ENCODE assay signal across 1 cellular context in the genomic region with DNA sequence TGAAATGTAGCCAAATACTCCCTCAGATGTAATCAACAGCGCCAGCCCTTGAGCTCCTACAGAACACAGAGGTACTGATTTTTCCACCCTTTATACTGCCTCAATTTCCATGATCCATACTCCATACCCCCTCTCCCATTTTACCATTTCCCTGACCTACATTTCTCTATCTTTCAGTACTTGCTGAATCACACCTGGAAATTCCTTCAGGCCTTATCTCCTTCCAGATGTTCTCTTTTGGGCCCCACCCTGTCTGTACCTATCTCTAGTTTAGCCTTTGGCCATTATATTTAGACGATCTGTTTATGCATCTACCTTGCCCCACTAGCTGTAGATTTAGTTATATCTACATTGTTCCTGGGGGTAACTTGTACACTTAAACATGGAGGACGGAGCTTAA.
TF ChIP-seq lines count a peak whose summit lies in the region.

No MANE protein-coding gene starts in this region.

TF ChIP-seq in K562, 482 proteins besides CTCF, POLR2A, EP300 and RAD21 (continued from another document and continues in another):
- TF ChIP-seq PRPF4 (IDR thresholded peaks at IDR 0.05; ENCODE audit: insufficient read depth, low read depth, low read length, poor library complexity, severe bottlenecking) (no peak), MEIS2 (IDR thresholded peaks at IDR 0.05; ENCODE audit: partially characterized antibody) (no peak), BDP1 (IDR thresholded peaks at IDR 0.05; ENCODE audit: insufficient read depth, insufficient read length) (no peak), ZNF695 (CRISPR knock-in tag; IDR thresholded peaks at IDR 0.05) (no peak), RFX5 (IDR thresholded peaks at IDR 0.05; ENCODE audit: low read depth, low read length) (no peak), EZH2 (IDR thresholded peaks at IDR 0.05; ENCODE audit: borderline replicate concordance, low read depth, low read length) (no peak), ZNF717 (CRISPR knock-in tag; IDR thresholded peaks at IDR 0.05) (no peak), CEBPG (CRISPR knock-in tag; IDR thresholded peaks at IDR 0.05) (no peak), CEBPG (tag; conservative IDR thresholded peaks at IDR 0.05 in 1 of 2, IDR thresholded peaks at IDR 0.05 in 1 of 2) (no peak), NONO (IDR thresholded peaks at IDR 0.05; ENCODE audit: low read depth in 2 of 2, low read length in 1 of 2) (no peak), CBFB (CRISPR knock-in tag; IDR thresholded peaks at IDR 0.05) (no peak), ZNF146 (CRISPR knock-in tag; IDR thresholded peaks at IDR 0.05; ENCODE audit: unreplicated experiment) (no peak), ZBTB8A (IDR thresholded peaks at IDR 0.05; ENCODE audit: partially characterized antibody) (no peak), ZNF184 (CRISPR knock-in tag; IDR thresholded peaks at IDR 0.05) (no peak), HDAC1 (IDR thresholded peaks at IDR 0.05) (0 out of 4 replicates have a peak, but pooled peaks of 1 of the 2 experiments have one; percentile 31), NR3C1 (CRISPR knock-in tag; IDR thresholded peaks at IDR 0.05) (no peak), ZFP30 (CRISPR knock-in tag; IDR thresholded peaks at IDR 0.05; ENCODE audit: borderline replicate concordance) (no peak), ZNF445 (CRISPR knock-in tag; IDR thresholded peaks at IDR 0.05; ENCODE audit: low read depth) (no peak), SMARCA4 (IDR thresholded peaks at IDR 0.05) (peak; percentile 84), ZNF347 (CRISPR knock-in tag; IDR thresholded peaks at IDR 0.05; ENCODE audit: low read depth) (no peak), ZNF780A (CRISPR knock-in tag; IDR thresholded peaks at IDR 0.05) (no peak), ETV6 (IDR thresholded peaks at IDR 0.05; ENCODE audit: borderline replicate concordance in 1 of 2, low read depth in 2 of 2, low read length in 1 of 2) (no peak), ETV6 (CRISPR knock-in tag; IDR thresholded peaks at IDR 0.05; ENCODE audit: borderline replicate concordance) (no peak), TGIF2 (CRISPR knock-in tag; IDR thresholded peaks at IDR 0.05) (no peak), TEAD1 (CRISPR knock-in tag; IDR thresholded peaks at IDR 0.05) (no peak), ZNF766 (CRISPR knock-in tag; conservative IDR thresholded peaks at IDR 0.05) (no peak), KAT2B (IDR thresholded peaks at IDR 0.05; ENCODE audit: low read depth, low read length) (no peak), SOX6 (IDR thresholded peaks at IDR 0.05) (peak; percentile 71), MYBL2 (IDR thresholded peaks at IDR 0.05; ENCODE audit: low read depth) (no peak), MYBL2 (CRISPR knock-in tag; IDR thresholded peaks at IDR 0.05; ENCODE audit: borderline replicate concordance) (no peak), KAT8 (IDR thresholded peaks at IDR 0.05; ENCODE audit: low read depth) (no peak), PHF8 (IDR thresholded peaks at IDR 0.05; ENCODE audit: borderline replicate concordance, low read length) (no peak), PHF21A (IDR thresholded peaks at IDR 0.05; ENCODE audit: borderline replicate concordance, low read depth) (no peak), ZEB2 (IDR thresholded peaks at IDR 0.05) (peak; percentile 98), ZNF217 (CRISPR knock-in tag; IDR thresholded peaks at IDR 0.05) (no peak), SRSF9 (IDR thresholded peaks at IDR 0.05; ENCODE audit: borderline replicate concordance, low read depth, low read length) (no peak), ZBTB1 (CRISPR knock-in tag; IDR thresholded peaks at IDR 0.05; ENCODE audit: borderline replicate concordance, low read depth) (no peak), HDAC8 (tag; IDR thresholded peaks at IDR 0.05) (no peak), RBM14 (IDR thresholded peaks at IDR 0.05; ENCODE audit: borderline replicate concordance, insufficient read depth, low read depth, low read length) (no peak), SNIP1 (IDR thresholded peaks at IDR 0.05; ENCODE audit: low read depth) (no peak)
- TF ChIP-seq, protein P1, sequence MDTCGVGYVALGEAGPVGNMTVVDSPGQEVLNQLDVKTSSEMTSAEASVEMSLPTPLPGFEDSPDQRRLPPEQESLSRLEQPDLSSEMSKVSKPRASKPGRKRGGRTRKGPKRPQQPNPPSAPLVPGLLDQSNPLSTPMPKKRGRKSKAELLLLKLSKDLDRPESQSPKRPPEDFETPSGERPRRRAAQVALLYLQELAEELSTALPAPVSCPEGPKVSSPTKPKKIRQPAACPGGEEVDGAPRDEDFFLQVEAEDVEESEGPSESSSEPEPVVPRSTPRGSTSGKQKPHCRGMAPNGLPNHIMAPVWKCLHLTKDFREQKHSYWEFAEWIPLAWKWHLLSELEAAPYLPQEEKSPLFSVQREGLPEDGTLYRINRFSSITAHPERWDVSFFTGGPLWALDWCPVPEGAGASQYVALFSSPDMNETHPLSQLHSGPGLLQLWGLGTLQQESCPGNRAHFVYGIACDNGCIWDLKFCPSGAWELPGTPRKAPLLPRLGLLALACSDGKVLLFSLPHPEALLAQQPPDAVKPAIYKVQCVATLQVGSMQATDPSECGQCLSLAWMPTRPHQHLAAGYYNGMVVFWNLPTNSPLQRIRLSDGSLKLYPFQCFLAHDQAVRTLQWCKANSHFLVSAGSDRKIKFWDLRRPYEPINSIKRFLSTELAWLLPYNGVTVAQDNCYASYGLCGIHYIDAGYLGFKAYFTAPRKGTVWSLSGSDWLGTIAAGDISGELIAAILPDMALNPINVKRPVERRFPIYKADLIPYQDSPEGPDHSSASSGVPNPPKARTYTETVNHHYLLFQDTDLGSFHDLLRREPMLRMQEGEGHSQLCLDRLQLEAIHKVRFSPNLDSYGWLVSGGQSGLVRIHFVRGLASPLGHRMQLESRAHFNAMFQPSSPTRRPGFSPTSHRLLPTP (IDR thresholded peaks at IDR 0.05; ENCODE audit: borderline replicate concordance, extremely low read depth, insufficient read length) = no peak
- TF ChIP-seq, protein P2, sequence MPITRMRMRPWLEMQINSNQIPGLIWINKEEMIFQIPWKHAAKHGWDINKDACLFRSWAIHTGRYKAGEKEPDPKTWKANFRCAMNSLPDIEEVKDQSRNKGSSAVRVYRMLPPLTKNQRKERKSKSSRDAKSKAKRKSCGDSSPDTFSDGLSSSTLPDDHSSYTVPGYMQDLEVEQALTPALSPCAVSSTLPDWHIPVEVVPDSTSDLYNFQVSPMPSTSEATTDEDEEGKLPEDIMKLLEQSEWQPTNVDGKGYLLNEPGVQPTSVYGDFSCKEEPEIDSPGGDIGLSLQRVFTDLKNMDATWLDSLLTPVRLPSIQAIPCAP (CRISPR knock-in tag; IDR thresholded peaks at IDR 0.05; ENCODE audit: borderline replicate concordance) = no peak
- TF ChIP-seq, protein P3, sequence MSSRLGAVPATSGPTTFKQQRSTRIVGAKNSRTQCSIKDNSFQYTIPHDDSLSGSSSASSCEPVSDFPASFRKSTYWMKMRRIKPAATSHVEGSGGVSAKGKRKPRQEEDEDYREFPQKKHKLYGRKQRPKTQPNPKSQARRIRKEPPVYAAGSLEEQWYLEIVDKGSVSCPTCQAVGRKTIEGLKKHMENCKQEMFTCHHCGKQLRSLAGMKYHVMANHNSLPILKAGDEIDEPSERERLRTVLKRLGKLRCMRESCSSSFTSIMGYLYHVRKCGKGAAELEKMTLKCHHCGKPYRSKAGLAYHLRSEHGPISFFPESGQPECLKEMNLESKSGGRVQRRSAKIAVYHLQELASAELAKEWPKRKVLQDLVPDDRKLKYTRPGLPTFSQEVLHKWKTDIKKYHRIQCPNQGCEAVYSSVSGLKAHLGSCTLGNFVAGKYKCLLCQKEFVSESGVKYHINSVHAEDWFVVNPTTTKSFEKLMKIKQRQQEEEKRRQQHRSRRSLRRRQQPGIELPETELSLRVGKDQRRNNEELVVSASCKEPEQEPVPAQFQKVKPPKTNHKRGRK (tag; IDR thresholded peaks at IDR 0.05) = no peak
- TF ChIP-seq, protein P4, sequence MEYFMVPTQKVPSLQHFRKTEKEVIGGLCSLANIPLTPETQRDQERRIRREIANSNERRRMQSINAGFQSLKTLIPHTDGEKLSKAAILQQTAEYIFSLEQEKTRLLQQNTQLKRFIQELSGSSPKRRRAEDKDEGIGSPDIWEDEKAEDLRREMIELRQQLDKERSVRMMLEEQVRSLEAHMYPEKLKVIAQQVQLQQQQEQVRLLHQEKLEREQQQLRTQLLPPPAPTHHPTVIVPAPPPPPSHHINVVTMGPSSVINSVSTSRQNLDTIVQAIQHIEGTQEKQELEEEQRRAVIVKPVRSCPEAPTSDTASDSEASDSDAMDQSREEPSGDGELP (CRISPR knock-in tag; IDR thresholded peaks at IDR 0.05; ENCODE audit: borderline replicate concordance) = no peak
- TF ChIP-seq, protein P5, sequence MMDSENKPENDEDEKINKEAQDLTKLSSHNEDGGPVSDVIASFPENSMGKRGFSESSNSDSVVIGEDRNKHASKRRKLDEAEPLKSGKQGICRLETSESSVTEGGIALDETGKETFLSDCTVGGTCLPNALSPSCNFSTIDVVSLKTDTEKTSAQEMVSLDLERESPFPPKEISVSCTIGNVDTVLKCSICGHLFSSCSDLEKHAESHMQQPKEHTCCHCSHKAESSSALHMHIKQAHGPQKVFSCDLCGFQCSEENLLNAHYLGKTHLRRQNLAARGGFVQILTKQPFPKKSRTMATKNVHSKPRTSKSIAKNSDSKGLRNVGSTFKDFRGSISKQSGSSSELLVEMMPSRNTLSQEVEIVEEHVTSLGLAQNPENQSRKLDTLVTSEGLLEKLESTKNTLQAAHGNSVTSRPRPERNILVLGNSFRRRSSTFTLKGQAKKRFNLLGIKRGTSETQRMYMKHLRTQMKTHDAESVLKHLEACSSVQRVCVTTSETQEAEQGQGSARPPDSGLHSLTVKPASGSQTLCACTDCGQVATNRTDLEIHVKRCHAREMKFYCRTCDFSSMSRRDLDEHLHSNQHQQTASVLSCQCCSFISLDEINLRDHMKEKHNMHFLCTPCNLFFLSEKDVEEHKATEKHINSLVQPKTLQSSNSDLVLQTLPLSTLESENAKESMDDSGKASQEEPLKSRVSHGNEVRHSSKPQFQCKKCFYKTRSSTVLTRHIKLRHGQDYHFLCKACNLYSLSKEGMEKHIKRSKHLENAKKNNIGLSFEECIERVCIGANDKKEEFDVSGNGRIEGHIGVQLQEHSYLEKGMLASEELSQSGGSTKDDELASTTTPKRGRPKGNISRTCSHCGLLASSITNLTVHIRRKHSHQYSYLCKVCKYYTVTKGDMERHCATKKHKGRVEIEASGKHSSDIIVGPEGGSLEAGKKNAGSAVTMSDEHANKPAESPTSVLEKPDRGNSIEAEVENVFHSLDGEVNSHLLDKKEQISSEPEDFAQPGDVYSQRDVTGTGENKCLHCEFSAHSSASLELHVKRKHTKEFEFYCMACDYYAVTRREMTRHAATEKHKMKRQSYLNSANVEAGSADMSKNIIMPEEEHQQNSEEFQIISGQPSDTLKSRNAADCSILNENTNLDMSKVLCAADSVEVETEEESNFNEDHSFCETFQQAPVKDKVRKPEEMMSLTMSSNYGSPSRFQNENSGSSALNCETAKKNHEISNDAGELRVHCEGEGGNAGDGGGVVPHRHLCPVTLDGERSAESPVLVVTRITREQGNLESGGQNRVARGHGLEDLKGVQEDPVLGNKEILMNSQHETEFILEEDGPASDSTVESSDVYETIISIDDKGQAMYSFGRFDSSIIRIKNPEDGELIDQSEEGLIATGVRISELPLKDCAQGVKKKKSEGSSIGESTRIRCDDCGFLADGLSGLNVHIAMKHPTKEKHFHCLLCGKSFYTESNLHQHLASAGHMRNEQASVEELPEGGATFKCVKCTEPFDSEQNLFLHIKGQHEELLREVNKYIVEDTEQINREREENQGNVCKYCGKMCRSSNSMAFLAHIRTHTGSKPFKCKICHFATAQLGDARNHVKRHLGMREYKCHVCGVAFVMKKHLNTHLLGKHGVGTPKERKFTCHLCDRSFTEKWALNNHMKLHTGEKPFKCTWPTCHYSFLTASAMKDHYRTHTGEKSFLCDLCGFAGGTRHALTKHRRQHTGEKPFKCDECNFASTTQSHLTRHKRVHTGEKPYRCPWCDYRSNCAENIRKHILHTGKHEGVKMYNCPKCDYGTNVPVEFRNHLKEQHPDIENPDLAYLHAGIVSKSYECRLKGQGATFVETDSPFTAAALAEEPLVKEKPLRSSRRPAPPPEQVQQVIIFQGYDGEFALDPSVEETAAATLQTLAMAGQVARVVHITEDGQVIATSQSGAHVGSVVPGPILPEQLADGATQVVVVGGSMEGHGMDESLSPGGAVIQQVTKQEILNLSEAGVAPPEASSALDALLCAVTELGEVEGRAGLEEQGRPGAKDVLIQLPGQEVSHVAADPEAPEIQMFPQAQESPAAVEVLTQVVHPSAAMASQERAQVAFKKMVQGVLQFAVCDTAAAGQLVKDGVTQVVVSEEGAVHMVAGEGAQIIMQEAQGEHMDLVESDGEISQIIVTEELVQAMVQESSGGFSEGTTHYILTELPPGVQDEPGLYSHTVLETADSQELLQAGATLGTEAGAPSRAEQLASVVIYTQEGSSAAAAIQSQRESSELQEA (IDR thresholded peaks at IDR 0.05; ENCODE audit: low read depth) = no peak
- TF ChIP-seq, protein P6, sequence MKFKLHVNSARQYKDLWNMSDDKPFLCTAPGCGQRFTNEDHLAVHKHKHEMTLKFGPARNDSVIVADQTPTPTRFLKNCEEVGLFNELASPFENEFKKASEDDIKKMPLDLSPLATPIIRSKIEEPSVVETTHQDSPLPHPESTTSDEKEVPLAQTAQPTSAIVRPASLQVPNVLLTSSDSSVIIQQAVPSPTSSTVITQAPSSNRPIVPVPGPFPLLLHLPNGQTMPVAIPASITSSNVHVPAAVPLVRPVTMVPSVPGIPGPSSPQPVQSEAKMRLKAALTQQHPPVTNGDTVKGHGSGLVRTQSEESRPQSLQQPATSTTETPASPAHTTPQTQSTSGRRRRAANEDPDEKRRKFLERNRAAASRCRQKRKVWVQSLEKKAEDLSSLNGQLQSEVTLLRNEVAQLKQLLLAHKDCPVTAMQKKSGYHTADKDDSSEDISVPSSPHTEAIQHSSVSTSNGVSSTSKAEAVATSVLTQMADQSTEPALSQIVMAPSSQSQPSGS (CRISPR knock-in tag; IDR thresholded peaks at IDR 0.05) = no peak
- TF ChIP-seq, protein P7, sequence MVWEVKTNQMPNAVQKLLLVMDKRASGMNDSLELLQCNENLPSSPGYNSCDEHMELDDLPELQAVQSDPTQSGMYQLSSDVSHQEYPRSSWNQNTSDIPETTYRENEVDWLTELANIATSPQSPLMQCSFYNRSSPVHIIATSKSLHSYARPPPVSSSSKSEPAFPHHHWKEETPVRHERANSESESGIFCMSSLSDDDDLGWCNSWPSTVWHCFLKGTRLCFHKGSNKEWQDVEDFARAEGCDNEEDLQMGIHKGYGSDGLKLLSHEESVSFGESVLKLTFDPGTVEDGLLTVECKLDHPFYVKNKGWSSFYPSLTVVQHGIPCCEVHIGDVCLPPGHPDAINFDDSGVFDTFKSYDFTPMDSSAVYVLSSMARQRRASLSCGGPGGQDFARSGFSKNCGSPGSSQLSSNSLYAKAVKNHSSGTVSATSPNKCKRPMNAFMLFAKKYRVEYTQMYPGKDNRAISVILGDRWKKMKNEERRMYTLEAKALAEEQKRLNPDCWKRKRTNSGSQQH (CRISPR knock-in tag; IDR thresholded peaks at IDR 0.05) = no peak
- TF ChIP-seq, protein P8, sequence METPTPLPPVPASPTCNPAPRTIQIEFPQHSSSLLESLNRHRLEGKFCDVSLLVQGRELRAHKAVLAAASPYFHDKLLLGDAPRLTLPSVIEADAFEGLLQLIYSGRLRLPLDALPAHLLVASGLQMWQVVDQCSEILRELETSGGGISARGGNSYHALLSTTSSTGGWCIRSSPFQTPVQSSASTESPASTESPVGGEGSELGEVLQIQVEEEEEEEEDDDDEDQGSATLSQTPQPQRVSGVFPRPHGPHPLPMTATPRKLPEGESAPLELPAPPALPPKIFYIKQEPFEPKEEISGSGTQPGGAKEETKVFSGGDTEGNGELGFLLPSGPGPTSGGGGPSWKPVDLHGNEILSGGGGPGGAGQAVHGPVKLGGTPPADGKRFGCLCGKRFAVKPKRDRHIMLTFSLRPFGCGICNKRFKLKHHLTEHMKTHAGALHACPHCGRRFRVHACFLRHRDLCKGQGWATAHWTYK (CRISPR knock-in tag; IDR thresholded peaks at IDR 0.05) = no peak
